ENCODE assay signal across 12 cellular contexts in genomic region chr1:81876901-81877750, GRCh38.
DNase-seq lines count a peak whose midpoint lies in the region; ATAC-seq, FAIRE-seq and TF ChIP-seq lines count a peak whose summit lies in the region.
"Had no signal": no experiment of that assay in that cellular context is flagged by ENCODE, and none has a peak within 500 bp of the region (broad histone marks: within the 10 kb centered on the region; RNA-seq: fewer than 3 reads in every experiment).

No MANE protein-coding gene starts in this region.

- in situ Hi-C loops in Caki2 (cut with HindIII; ENCODE audit: low pct_unique_long_range_greater_than_20kb, low sequenced_read_pairs) = no loop called here

- H3K4me3 ChIP-seq in LNCaP clone FGC (ENCODE audit: low read depth, low read length) = no peak overlapping the region

- no peak for FAIRE-seq in GM19239 (lab: Jason Lieb, UNC)
- FAIRE-seq: TTC549 had no signal

- peaks cover 3% of the 10 kb centered on the region for H3K36me3 Mint-ChIP-seq in mesothelial cell of epicardium
- H3K36me3 Mint-ChIP-seq: CD8-positive, alpha-beta memory T cell had no signal

- no peak overlapping the region for H3K4me3 Mint-ChIP-seq in mesothelial cell of epicardium
- H3K4me3 Mint-ChIP-seq: CD8-positive, alpha-beta memory T cell had no signal

- no peak overlapping the region for H3K27ac ChIP-seq in epithelial cell of prostate

- no peak for ATAC-seq in GM19324 (IDR thresholded peaks at IDR 0.05; ENCODE audit: low FRiP score, unreplicated experiment)

- peaks cover 73% of the 10 kb centered on the region for H3K4me1 Mint-ChIP-seq in mesothelial cell of epicardium
- H3K4me1 Mint-ChIP-seq: CD8-positive, alpha-beta memory T cell had no signal

- DNase-seq in Caki2 (ENCODE audit: low read depth) (peak; percentile 35), LNCaP clone FGC (ENCODE audit: low read depth) (peak; percentile 44), epithelial cell of prostate (ENCODE audit: low read depth, low spot score) (peak; percentile 27), mesothelial cell of epicardium (ENCODE audit: low spot score in 2 of 2, unreplicated experiment in 2 of 2) (no peak), ecto neural progenitor cell (ENCODE audit: low spot score) (no peak), GM19239 (ENCODE audit: insufficient read length, low spot score) (no peak), dedifferentiated amniotic fluid mesenchymal stem cell (ENCODE audit: extremely low spot score) (no peak)
- DNase-seq: activated gamma-delta T cell treated with Interleukin-2 at 50 U/mL for 16 hours; CD8-positive, alpha-beta memory T cell; stimulated activated CD4-positive, alpha-beta T cell treated with anti-CD3 and anti-CD28 coated beads, Interleukin-15, amount 100 ng/mL, for 24 hours had no signal

- TF ChIP-seq CTCF in LNCaP clone FGC (IDR thresholded peaks at IDR 0.05; ENCODE audit: control insufficient read depth, extremely low read depth, insufficient read depth) (no peak), mesothelial cell of epicardium (IDR thresholded peaks at IDR 0.05; ENCODE audit: unreplicated experiment) (no peak)

- H3K9me3 Mint-ChIP-seq in mesothelial cell of epicardium = peaks cover 2% of the 10 kb centered on the region

- no peaks in the 10 kb centered on the region for H3K27me3 Mint-ChIP-seq in mesothelial cell of epicardium (ENCODE audit: low read depth)
- H3K27me3 Mint-ChIP-seq: CD8-positive, alpha-beta memory T cell had no signal

- H3K27ac Mint-ChIP-seq in mesothelial cell of epicardium = peak overlapping the region; percentile 64
- H3K27ac Mint-ChIP-seq: CD8-positive, alpha-beta memory T cell had no signal

Comparison
In these comparisons a context has a peak if more than half of its experiments do, and no peak if none do; other contexts are left out.
1. DNase-seq: peak in Caki2 (single experiment), LNCaP clone FGC (single experiment) and epithelial cell of prostate (single experiment); none in mesothelial cell of epicardium (0 of 2), ecto neural progenitor cell (single experiment), GM19239 (single experiment) and dedifferentiated amniotic fluid mesenchymal stem cell (single experiment).